ENCODE assay signal across 21 cellular contexts in genomic region chr12:9756174-9756573, GRCh38. TPM values are rescaled to one million over a fixed set of nuclear protein-coding genes. Genes with fewer than 3 reads are reported as not detected.
A peak's percentile ranks its signal among the peaks of the same experiment; 100 is the strongest.
DNase-seq lines count a peak whose midpoint lies in the region; ATAC-seq, FAIRE-seq and TF ChIP-seq lines count a peak whose summit lies in the region.
"Had no signal": no experiment of that assay in that cellular context is flagged by ENCODE, and none has a peak within 500 bp of the region (broad histone marks: within the 10 kb centered on the region; RNA-seq: fewer than 3 reads in every experiment).

No MANE protein-coding gene starts in this region.

- TF ChIP-seq EP300 in HepG2 (IDR thresholded peaks at IDR 0.05; ENCODE audit: low read depth in 2 of 2, low read length in 2 of 2) (no peak), HepG2 (CRISPR knock-in tag; IDR thresholded peaks at IDR 0.05; ENCODE audit: borderline replicate concordance) (no peak), K562 (IDR thresholded peaks at IDR 0.05; ENCODE audit: low read length) (no peak)

- TF ChIP-seq RAD21 in HepG2 (CRISPR knock-in tag; IDR thresholded peaks at IDR 0.05) (no peak), K562 (CRISPR knock-in tag; conservative IDR thresholded peaks at IDR 0.05 in 1 of 2, IDR thresholded peaks at IDR 0.05 in 1 of 2) (no peak)

- no peak overlapping the region for H2AFZ ChIP-seq in HepG2 (ENCODE audit: low read length)
- no peak overlapping the region for H2AFZ ChIP-seq in K562 (ENCODE audit: low read depth, low read length)

- H3K27ac ChIP-seq in HepG2 (ENCODE audit: extremely low read length, insufficient read depth, low read length) (no peak overlapping the region), right lobe of liver (no peak overlapping the region), K562 (ENCODE audit: extremely low read depth, low read depth, low read length) (no peak overlapping the region)
- H3K27ac ChIP-seq: HL-60, prostate gland, stomach had no signal

- POLR2A ChIA-PET in HepG2 (lab: Yijun Ruan, JAX), result no interaction called here
- POLR2A ChIA-PET in K562 (lab: Yijun Ruan, JAX), result interaction anchor here (0.6 to 0.9 kb wide), 2 partner anchors 41 to 349 kb away, joined by 3 read pairs; no protein-coding TSS in a partner anchor

- TF ChIP-seq POLR2A in HepG2 (IDR thresholded peaks at IDR 0.05; ENCODE audit: insufficient read depth in 1 of 2, low read depth in 2 of 2, low read length in 2 of 2) (no peak), right lobe of liver (IDR thresholded peaks at IDR 0.05) (no peak), K562 (conservative IDR thresholded peaks at IDR 0.05) (0 out of 2 replicates have a peak, but pooled peaks have one; percentile 36)

- DNase-seq in HepG2 (ENCODE audit: low spot score) (no peak), right lobe of liver (no peak), K562 (ENCODE audit: extremely low read depth in 1 of 4, low spot score in 3 of 4) (no peak), Right ventricle myocardium superior (no peak), NCI-H2171 (lab: John Stamatoyannopoulos, UW) (no peak), NCI-H2107 (lab: John Stamatoyannopoulos, UW) (no peak)
- no peak for DNase-seq in T-helper 2 cell treated with Interferon-gamma antibody and Interleukin-4, amounts not matched to agents 5 μg/mL and 100 μg/mL, for 36 hours (ENCODE audit: low spot score)
- DNase-seq in stimulated activated naive CD8-positive, alpha-beta T cell treated with anti-CD3 and anti-CD28 coated beads, Interleukin-15, amount 100 ng/mL, for 72 hours, result no peak
- DNase-seq: activated effector memory CD4-positive, alpha-beta T cell treated with anti-CD3 and anti-CD28 coated beads, Interleukin-2, amount 50 U/mL, for 16 hours; DMS79 treated with DMSO at 0.1 percent for 48 hours; IMR-90; left colon; NCI-H146; stimulated activated CD4-positive, alpha-beta T cell treated with anti-CD3 and anti-CD28 coated beads, Interleukin-2, amount 100 ng/mL, for 24 hours; stomach had no signal

- intact Hi-C loops in HepG2 (cut with micrococcal nuclease; ENCODE audit: unreplicated experiment), result no loop called here
- intact Hi-C loops in right lobe of liver (cut with DNase I), result no loop called here
- intact Hi-C loops in K562 (cut with micrococcal nuclease), result no loop called here
- intact Hi-C loops in Right ventricle myocardium superior (cut with DNase I), result no loop called here

- H3K36me3 ChIP-seq in HepG2 (replicated peaks in 1 of 2; ENCODE audit: control insufficient read depth in 1 of 2, insufficient read depth in 2 of 2, low read length in 2 of 2), result no peaks in the 10 kb centered on the region
- no peaks in the 10 kb centered on the region for H3K36me3 ChIP-seq in right lobe of liver
- H3K36me3 ChIP-seq in K562 (ENCODE audit: control insufficient read depth, insufficient read depth, low read length), result peaks cover 43% of the 10 kb centered on the region
- H3K36me3 ChIP-seq: prostate gland, stomach had no signal

- H4K20me1 ChIP-seq in HepG2 (ENCODE audit: insufficient read depth, low read length) (no peaks in the 10 kb centered on the region), K562 (replicated peaks; ENCODE audit: control insufficient read depth, insufficient read depth, low read length) (no peaks in the 10 kb centered on the region; the same call in 1 of the 2 replicates)

- H3K27me3 ChIP-seq in HepG2 (ENCODE audit: control insufficient read depth in 1 of 2, insufficient read depth in 2 of 2, low read length in 2 of 2), result peaks cover 0 to 6% of the 10 kb centered on the region in 2 experiments; a peak in 2 of 5 replicates
- no peaks in the 10 kb centered on the region for H3K27me3 ChIP-seq in right lobe of liver
- no peaks in the 10 kb centered on the region for H3K27me3 ChIP-seq in K562 (ENCODE audit: control insufficient read depth in 2 of 2, insufficient read depth in 2 of 2, low read length in 2 of 2)

- H3K4me3 ChIP-seq in HepG2 (replicated peaks in 1 of 3; ENCODE audit: insufficient read depth in 1 of 3, low read depth in 2 of 3, low read length in 3 of 3) (no peak overlapping the region), right lobe of liver (no peak overlapping the region), K562 (no peak overlapping the region)
- H3K4me3 ChIP-seq: prostate gland had no signal

- ATAC-seq in HepG2, result no peak
- no peak for ATAC-seq in right lobe of liver
- no peak for ATAC-seq in K562
- ATAC-seq in stimulated activated naive CD8-positive, alpha-beta T cell treated with anti-CD3 and anti-CD28 coated beads, Interleukin-15, amount 100 ng/mL, for 72 hours, result no peak
- ATAC-seq in Right ventricle myocardium superior (ENCODE audit: poor library complexity), result no peak
- ATAC-seq: left colon had no signal

- peak overlapping the region; percentile 97 for H3K4me3 Mint-ChIP-seq in T-helper 2 cell treated with Interferon-gamma antibody and Interleukin-4, amounts not matched to agents 5 μg/mL and 100 μg/mL, for 36 hours
- peak overlapping the region; percentile 89 to 95 for H3K4me3 Mint-ChIP-seq in stimulated activated naive CD8-positive, alpha-beta T cell treated with anti-CD3 and anti-CD28 coated beads, Interleukin-15, amount 100 ng/mL, for 72 hours
- H3K4me3 Mint-ChIP-seq: mesothelial cell of epicardium, type B pancreatic cell had no signal

- in situ Hi-C loops in HepG2 (cut with HindIII; ENCODE audit: extremely low pct_ligation_motif_present, low pct_unique_long_range_greater_than_20kb), result loop anchor here (10.0 kb wide), 1 partner anchor 379 kb away; the partner anchor contains the start of gene CLEC7A
- in situ Hi-C loops in K562 (cut with MboI), result no loop called here

- FAIRE-seq in HepG2 (lab: Jason Lieb, UNC) (no peak), K562 (lab: Jason Lieb, UNC) (no peak)
- FAIRE-seq: H1 had no signal

- BruUV-seq in HepG2 (replicated peaks; lab: Mats Ljungman, UMichigan), result no TSS peak
- no TSS peak for BruUV-seq in K562 (replicated peaks; lab: Mats Ljungman, UMichigan)

- no peaks in the 10 kb centered on the region for H3K9me1 ChIP-seq in K562 (ENCODE audit: control insufficient read depth, insufficient read depth, low read length)

- peaks cover 55% of the 10 kb centered on the region for H3K4me1 Mint-ChIP-seq in T-helper 2 cell treated with Interferon-gamma antibody and Interleukin-4, amounts not matched to agents 5 μg/mL and 100 μg/mL, for 36 hours (ENCODE audit: low read depth)
- H3K4me1 Mint-ChIP-seq in stimulated activated naive CD8-positive, alpha-beta T cell treated with anti-CD3 and anti-CD28 coated beads, Interleukin-15, amount 100 ng/mL, for 72 hours, result peaks cover 44% of the 10 kb centered on the region

- no peaks in the 10 kb centered on the region for H3K4me1 ChIP-seq in HepG2 (ENCODE audit: insufficient read depth, low read length)
- no peaks in the 10 kb centered on the region for H3K4me1 ChIP-seq in right lobe of liver
- no peaks in the 10 kb centered on the region for H3K4me1 ChIP-seq in K562 (replicated peaks in 1 of 2; ENCODE audit: control insufficient read depth in 2 of 2, insufficient read depth in 2 of 2, low read length in 2 of 2)
- H3K4me1 ChIP-seq: prostate gland had no signal

- H3K79me2 ChIP-seq in HepG2 (ENCODE audit: insufficient read depth, low read length), result no peaks in the 10 kb centered on the region
- H3K79me2 ChIP-seq in K562 (ENCODE audit: control insufficient read depth, insufficient read depth, low read length), result peaks cover 73% of the 10 kb centered on the region

- no peaks in the 10 kb centered on the region for H3K27me3 Mint-ChIP-seq in T-helper 2 cell treated with Interferon-gamma antibody and Interleukin-4, amounts not matched to agents 5 μg/mL and 100 μg/mL, for 36 hours (ENCODE audit: low read depth)
- H3K27me3 Mint-ChIP-seq in stimulated activated naive CD8-positive, alpha-beta T cell treated with anti-CD3 and anti-CD28 coated beads, Interleukin-15, amount 100 ng/mL, for 72 hours, result no peaks in the 10 kb centered on the region
- H3K27me3 Mint-ChIP-seq: type B pancreatic cell had no signal

- TF ChIP-seq CTCF in HepG2 (CRISPR knock-in tag; IDR thresholded peaks at IDR 0.05) (no peak), right lobe of liver (IDR thresholded peaks at IDR 0.05) (no peak), K562 (IDR thresholded peaks at IDR 0.05 in 2 of 3, conservative IDR thresholded peaks at IDR 0.05 in 1 of 3; ENCODE audit: insufficient read depth in 2 of 3, low read depth in 1 of 3, low read length in 3 of 3) (no peak)

- H3K9ac ChIP-seq in HepG2 (ENCODE audit: insufficient read depth, low read depth, low read length) (no peak overlapping the region), K562 (ENCODE audit: insufficient read depth in 1 of 2, low read depth in 2 of 2, low read length in 2 of 2) (no peak overlapping the region)

- H3K27ac Mint-ChIP-seq in T-helper 2 cell treated with Interferon-gamma antibody and Interleukin-4, amounts not matched to agents 5 μg/mL and 100 μg/mL, for 36 hours, result peak overlapping the region; percentile 97
- H3K27ac Mint-ChIP-seq in stimulated activated naive CD8-positive, alpha-beta T cell treated with anti-CD3 and anti-CD28 coated beads, Interleukin-15, amount 100 ng/mL, for 72 hours, result peak overlapping the region; percentile 97 to 99
- H3K27ac Mint-ChIP-seq: mesothelial cell of epicardium, type B pancreatic cell had no signal

- H3K9me3 ChIP-seq in HepG2 (ENCODE audit: low read length) (no peaks in the 10 kb centered on the region), right lobe of liver (no peaks in the 10 kb centered on the region), K562 (replicated peaks; ENCODE audit: control insufficient read depth, insufficient read depth, low read depth, low read length) (no peaks in the 10 kb centered on the region)
- H3K9me3 ChIP-seq: prostate gland, stomach had no signal

- WGBS in HepG2 (ENCODE audit: low lambda C conversion rate), result 1% methylated on average over 2 of the region's 2 CpGs
- WGBS in right lobe of liver (ENCODE audit: insufficient coverage, low coverage, low lambda C conversion rate, missing lambda C conversion rate), result 41% methylated on average over 2 of the region's 2 CpGs
- WGBS in K562 (ENCODE audit: insufficient coverage, low coverage, missing lambda C conversion rate), result 74% methylated on average over 2 of the region's 2 CpGs

- H3K36me3 Mint-ChIP-seq in T-helper 2 cell treated with Interferon-gamma antibody and Interleukin-4, amounts not matched to agents 5 μg/mL and 100 μg/mL, for 36 hours (ENCODE audit: low read depth), result peaks cover 78% of the 10 kb centered on the region
- H3K36me3 Mint-ChIP-seq: mesothelial cell of epicardium, type B pancreatic cell had no signal

- CTCF ChIA-PET in HepG2 (lab: Yijun Ruan, JAX; ENCODE audit: low intra/inter-chr PET ratio, low total read pairs), result no interaction called here
- CTCF ChIA-PET in K562 (lab: Yijun Ruan, JAX; ENCODE audit: low intra/inter-chr PET ratio), result no interaction called here

- H3K4me2 ChIP-seq in HepG2 (ENCODE audit: low read depth, low read length), result no peak overlapping the region
- peak overlapping the region; percentile 60 for H3K4me2 ChIP-seq in K562 (ENCODE audit: insufficient read depth, low read length)

- no peaks in the 10 kb centered on the region for H3K9me3 Mint-ChIP-seq in T-helper 2 cell treated with Interferon-gamma antibody and Interleukin-4, amounts not matched to agents 5 μg/mL and 100 μg/mL, for 36 hours
- no peaks in the 10 kb centered on the region for H3K9me3 Mint-ChIP-seq in stimulated activated naive CD8-positive, alpha-beta T cell treated with anti-CD3 and anti-CD28 coated beads, Interleukin-15, amount 100 ng/mL, for 72 hours
- H3K9me3 Mint-ChIP-seq: mesothelial cell of epicardium had no signal

RNA-seq across cellular contexts. Expression of gene CD69, which starts 4.5 kb away (rescaled TPM):
- total RNA-seq in HepG2 (2016; rRNA removed; fragmentation: Illumina TruSeq; extraction: Trizol) (not detected in 2 replicates), right lobe of liver (1 to 10 TPM in 3 of 6 experiments, under 1 TPM in 3; 0.26 to 2.3 (median 1.0) TPM), K562 (2014; rRNA removed) (28.0 and 30.1 TPM in 2 replicates), K562 (2014; rRNA removed; fragmentation: Illumina TruSeq; extraction: Trizol) (68.9 and 77.6 TPM in 2 replicates), K562 (2015; rRNA removed; fragmentation: Illumina TruSeq; extraction: Trizol) (8.8 and 11.7 TPM in 2 replicates), K562 (2021) (38.3 and 45.9 TPM in 2 replicates), Right ventricle myocardium superior (0.40 TPM)
- not detected in 2 replicates for total RNA-seq in HepG2 (2016; cell fraction: cytosol; rRNA removed; fragmentation: Illumina TruSeq; extraction: Trizol; ENCODE audit: low read depth)
- not detected in 2 replicates for total RNA-seq in HepG2 (2016; cell fraction: insoluble cytoplasmic fraction; rRNA removed; fragmentation: Illumina TruSeq; extraction: Trizol)
- total RNA-seq in HepG2 (2016; cell fraction: membrane; rRNA removed; fragmentation: Illumina TruSeq; extraction: Trizol), result not detected in 2 replicates
- total RNA-seq in HepG2 (2016; cell fraction: nucleus; rRNA removed; fragmentation: Illumina TruSeq; extraction: Trizol), result not detected in 2 replicates
- polyA plus RNA-seq in HepG2 (2011; rRNA removed) (not detected in 2 replicates), K562 (2011; rRNA removed) (57.1 and 76.4 TPM in 2 replicates), K562 (2014; fragmentation: Illumina TruSeq; extraction: Trizol) (38.7 and 54.4 TPM in 2 replicates), K562 (2014; fragmentation: Nextera tagmentation; extraction: Ambion mirVana) (100 to 1,000 TPM; 160 to 243 TPM), K562 (2014; rRNA removed) (52.2 and 66.0 TPM in 2 replicates)
- not detected in 2 replicates for polyA plus RNA-seq in HepG2 (2011; cell fraction: cytosol; rRNA removed)
- not detected in 2 replicates for polyA plus RNA-seq in HepG2 (2011; cell fraction: nucleus; rRNA removed)
- not detected in 2 replicates for polyA plus RNA-seq in HepG2 (2012)
- not detected in 2 replicates for polyA plus RNA-seq in HepG2 (2016; cell fraction: cytosol; fragmentation: Illumina TruSeq; extraction: Trizol; ENCODE audit: low read depth)
- polyA plus RNA-seq in HepG2 (2016; cell fraction: insoluble cytoplasmic fraction; fragmentation: Illumina TruSeq; extraction: Trizol; ENCODE audit: low read depth), result not detected in 2 replicates
- not detected in 2 replicates for polyA plus RNA-seq in HepG2 (2016; cell fraction: membrane; fragmentation: Illumina TruSeq; extraction: Trizol; ENCODE audit: low read depth)
- not detected in 2 replicates for polyA plus RNA-seq in HepG2 (2016; cell fraction: nucleus; fragmentation: Illumina TruSeq; extraction: Trizol; ENCODE audit: insufficient read depth, low read depth)
- polyA minus RNA-seq in HepG2 (2011; rRNA and poly(A)+ RNA removed; ENCODE audit: low replicate concordance), result not detected in 2 replicates
- polyA minus RNA-seq in HepG2 (2011; cell fraction: cytosol; rRNA and poly(A)+ RNA removed), result not detected in 2 replicates
- not detected in 2 replicates for polyA minus RNA-seq in HepG2 (2011; cell fraction: nucleus; rRNA and poly(A)+ RNA removed)
- total RNA-seq in K562 (2011; cell fraction: chromatin; rRNA removed; ENCODE audit: low replicate concordance), result 70.8 and 196 TPM in 2 replicates
- 41.4 and 48.8 TPM in 2 replicates for total RNA-seq in K562 (2011; cell fraction: nucleolus; rRNA removed)
- total RNA-seq in K562 (2011; cell fraction: nucleoplasm; rRNA removed), result 83.1 and 113 TPM in 2 replicates
- polyA plus RNA-seq in K562 (2011; cell fraction: cytosol; rRNA removed), result 10.3 and 25.7 TPM in 2 replicates
- polyA plus RNA-seq in K562 (2011; cell fraction: nucleus; rRNA removed), result 47.5 and 89.0 TPM in 2 replicates
- 43.7 and 113 TPM in 2 replicates for polyA plus RNA-seq in K562 (2012)
- polyA minus RNA-seq in K562 (2011; rRNA and poly(A)+ RNA removed), result 92.1 and 154 TPM in 2 replicates
- 13.4 and 19.7 TPM in 2 replicates for polyA minus RNA-seq in K562 (2011; cell fraction: cytosol; rRNA and poly(A)+ RNA removed)
- 86.0 and 194 TPM in 2 replicates for polyA minus RNA-seq in K562 (2011; cell fraction: nucleus; rRNA and poly(A)+ RNA removed)
- total RNA-seq: H1, IMR-90 had no signal
- polyA plus RNA-seq: H1, IMR-90 had no signal

RNA-seq across cellular contexts. Expression of gene CLECL1, which starts 23.3 kb away (rescaled TPM):
- not detected in 2 replicates for total RNA-seq in HepG2 (2016; rRNA removed; fragmentation: Illumina TruSeq; extraction: Trizol)
- not detected in 2 replicates for total RNA-seq in HepG2 (2016; cell fraction: cytosol; rRNA removed; fragmentation: Illumina TruSeq; extraction: Trizol; ENCODE audit: low read depth)
- not detected in 2 replicates for total RNA-seq in HepG2 (2016; cell fraction: insoluble cytoplasmic fraction; rRNA removed; fragmentation: Illumina TruSeq; extraction: Trizol)
- not detected in 2 replicates for total RNA-seq in HepG2 (2016; cell fraction: membrane; rRNA removed; fragmentation: Illumina TruSeq; extraction: Trizol)
- not detected in 2 replicates for total RNA-seq in HepG2 (2016; cell fraction: nucleus; rRNA removed; fragmentation: Illumina TruSeq; extraction: Trizol)
- polyA plus RNA-seq in HepG2 (2011; rRNA removed), result not detected in 2 replicates
- polyA plus RNA-seq in HepG2 (2011; cell fraction: cytosol; rRNA removed), result not detected in 2 replicates
- polyA plus RNA-seq in HepG2 (2011; cell fraction: nucleus; rRNA removed), result not detected in 2 replicates
- polyA plus RNA-seq in HepG2 (2012), result not detected in 2 replicates
- polyA plus RNA-seq in HepG2 (2016; cell fraction: cytosol; fragmentation: Illumina TruSeq; extraction: Trizol; ENCODE audit: low read depth), result not detected in 2 replicates
- polyA plus RNA-seq in HepG2 (2016; cell fraction: insoluble cytoplasmic fraction; fragmentation: Illumina TruSeq; extraction: Trizol; ENCODE audit: low read depth), result not detected in 2 replicates
- not detected in 2 replicates for polyA plus RNA-seq in HepG2 (2016; cell fraction: membrane; fragmentation: Illumina TruSeq; extraction: Trizol; ENCODE audit: low read depth)
- not detected in 2 replicates for polyA plus RNA-seq in HepG2 (2016; cell fraction: nucleus; fragmentation: Illumina TruSeq; extraction: Trizol; ENCODE audit: insufficient read depth, low read depth)
- not detected in 2 replicates for polyA minus RNA-seq in HepG2 (2011; rRNA and poly(A)+ RNA removed; ENCODE audit: low replicate concordance)
- polyA minus RNA-seq in HepG2 (2011; cell fraction: cytosol; rRNA and poly(A)+ RNA removed), result not detected in 2 replicates
- polyA minus RNA-seq in HepG2 (2011; cell fraction: nucleus; rRNA and poly(A)+ RNA removed), result not detected in 2 replicates
- total RNA-seq in right lobe of liver, result under 1 TPM in 2 of 6 experiments, not detected in 4; 0.56 to 0.60 TPM
- total RNA-seq in K562 (2011; cell fraction: chromatin; rRNA removed; ENCODE audit: low replicate concordance), result not detected in 2 replicates
- not detected in 2 replicates for total RNA-seq in K562 (2011; cell fraction: nucleolus; rRNA removed)
- total RNA-seq in K562 (2011; cell fraction: nucleoplasm; rRNA removed), result not detected in 2 replicates
- total RNA-seq in K562 (2014; rRNA removed), result not detected in 2 replicates
- total RNA-seq in K562 (2014; rRNA removed; fragmentation: Illumina TruSeq; extraction: Trizol), result not detected in 2 replicates
- total RNA-seq in K562 (2015; rRNA removed; fragmentation: Illumina TruSeq; extraction: Trizol), result 0.25 TPM in 1 of 2 replicates, not detected in the other
- not detected in 2 replicates for total RNA-seq in K562 (2021)
- not detected in 2 replicates for polyA plus RNA-seq in K562 (2011; rRNA removed)
- not detected in 2 replicates for polyA plus RNA-seq in K562 (2011; cell fraction: cytosol; rRNA removed)
- polyA plus RNA-seq in K562 (2011; cell fraction: nucleus; rRNA removed), result not detected in 2 replicates
- 0.13 TPM in 1 of 2 replicates, not detected in the other for polyA plus RNA-seq in K562 (2012)
- not detected in 2 replicates for polyA plus RNA-seq in K562 (2014; fragmentation: Illumina TruSeq; extraction: Trizol)
- polyA plus RNA-seq in K562 (2014; fragmentation: Nextera tagmentation; extraction: Ambion mirVana), result under 1 TPM in 1 of 2 experiments, not detected in 1; 0.13 TPM
- polyA plus RNA-seq in K562 (2014; rRNA removed), result not detected in 2 replicates
- polyA minus RNA-seq in K562 (2011; rRNA and poly(A)+ RNA removed), result not detected in 2 replicates
- not detected in 2 replicates for polyA minus RNA-seq in K562 (2011; cell fraction: cytosol; rRNA and poly(A)+ RNA removed)
- polyA minus RNA-seq in K562 (2011; cell fraction: nucleus; rRNA and poly(A)+ RNA removed), result not detected in 2 replicates
- not detected for total RNA-seq in Right ventricle myocardium superior
- total RNA-seq: cerebellum, H1, IMR-90, mesothelial cell of epicardium, prostate gland had no signal
- polyA plus RNA-seq: H1, IMR-90 had no signal

Comparison
In these comparisons a context has a peak if more than half of its experiments do, and no peak if none do; other contexts are left out.
1. Of the 241 proteins assayed by ChIP-seq in both HepG2 and K562: peak only in HepG2: none; only in K562: POLR2A, POLR2AphosphoS5 and RBFOX2; in both: none; in neither: 236; mixed calls (peak in some experiments, not most) for 2.